ENCODE assay signal across 8 cellular contexts in the genomic region with DNA sequence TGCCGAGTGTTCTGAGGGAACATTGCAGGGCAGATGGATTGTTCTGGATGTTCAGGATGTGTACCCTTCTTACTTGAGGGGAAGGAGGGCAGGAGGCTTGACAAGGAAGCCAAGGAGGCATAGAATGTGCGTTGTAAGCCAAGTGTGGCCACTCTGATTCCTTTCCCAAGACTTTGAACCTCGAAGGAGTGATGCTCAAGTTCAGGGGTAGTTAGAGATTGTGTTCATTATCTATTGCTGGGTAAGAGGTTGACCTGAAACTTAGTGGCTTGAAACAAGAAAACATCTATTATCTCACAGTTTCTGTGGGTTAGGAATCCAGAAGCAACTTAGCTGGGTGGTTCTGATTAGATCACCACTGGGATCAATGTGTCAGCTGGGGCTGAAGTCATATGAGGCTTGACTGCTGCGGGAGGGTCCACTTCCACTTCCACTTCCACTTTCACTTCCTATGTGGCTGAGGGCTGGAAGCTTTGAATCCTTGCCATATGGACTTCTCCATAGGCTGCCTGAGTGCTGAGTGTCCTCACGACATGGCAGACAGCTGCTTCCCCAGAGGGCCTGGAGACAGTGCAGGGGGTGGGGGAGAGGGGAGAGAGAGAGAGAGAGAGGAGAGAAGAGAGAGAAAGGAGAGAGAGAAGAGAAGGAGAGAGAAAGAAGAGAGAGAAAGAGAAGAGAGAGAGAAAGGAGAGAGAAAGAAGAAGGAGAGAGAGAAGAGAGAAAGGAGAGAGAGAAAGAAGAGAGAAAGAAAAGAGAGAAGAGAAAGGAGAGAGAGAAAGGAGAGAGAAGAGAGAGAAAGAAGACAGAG. TPM values are rescaled to one million over a fixed set of nuclear protein-coding genes. Genes with fewer than 3 reads are reported as not detected.
DNase-seq lines count a peak whose midpoint lies in the region; ATAC-seq and TF ChIP-seq lines count a peak whose summit lies in the region.

No MANE protein-coding gene starts in this region.

- H2AFZ ChIP-seq in smooth muscle cell (ENCODE audit: low read depth), result no peak overlapping the region

- in situ Hi-C loops in ACHN (cut with HindIII; ENCODE audit: low pct_ligation_motif_present, low pct_unique_long_range_greater_than_20kb, low sequenced_read_pairs), result no loop called here

- no peaks in the 10 kb centered on the region for H3K9me3 ChIP-seq in smooth muscle cell (replicated peaks; ENCODE audit: low read depth)

- H3K36me3 ChIP-seq in smooth muscle cell (ENCODE audit: low read depth), result no peaks in the 10 kb centered on the region

- no peak overlapping the region for H3K9ac ChIP-seq in smooth muscle cell (ENCODE audit: low read depth)

- H3K79me2 ChIP-seq in smooth muscle cell (ENCODE audit: low read depth), result no peaks in the 10 kb centered on the region

- H4K20me1 ChIP-seq in smooth muscle cell (ENCODE audit: low read depth), result no peaks in the 10 kb centered on the region

- H3K4me1 ChIP-seq in smooth muscle cell (ENCODE audit: low read depth), result peaks cover 4% of the 10 kb centered on the region

- 70% methylated on average over 5 of the region's 5 CpGs for WGBS in smooth muscle cell (ENCODE audit: low lambda C conversion rate)

- H3K27ac ChIP-seq in smooth muscle cell (ENCODE audit: low read depth), result no peak overlapping the region

- H3F3A ChIP-seq in smooth muscle cell (ENCODE audit: low read depth), result no peaks in the 10 kb centered on the region

- H3K4me3 ChIP-seq in smooth muscle cell, result no peak overlapping the region

- TF ChIP-seq CTCF in smooth muscle cell (IDR thresholded peaks at IDR 0.05; ENCODE audit: borderline replicate concordance, insufficient read depth, poor library complexity, severe bottlenecking), result no peak

- DNase-seq in RPMI7951 (ENCODE audit: low read depth), result peak; percentile 39
- peak; percentile 41 for DNase-seq in mucosa of gallbladder (ENCODE audit: low spot score)
- DNase-seq in ureter (ENCODE audit: low spot score), result no peak
- no peak for DNase-seq in smooth muscle cell (lab: John Stamatoyannopoulos, UW; ENCODE audit: unreplicated experiment)
- no peak for DNase-seq in ACHN

- H3K27me3 ChIP-seq in smooth muscle cell (ENCODE audit: low read depth), result peaks cover 57% of the 10 kb centered on the region

- peak; percentile 60 for ATAC-seq in GM18502 (IDR thresholded peaks at IDR 0.05; ENCODE audit: poor library complexity, unreplicated experiment)
- peak; percentile 51 for ATAC-seq in GM21786 (IDR thresholded peaks at IDR 0.05; ENCODE audit: unreplicated experiment)
- no peak for ATAC-seq in HG02885 (IDR thresholded peaks at IDR 0.05; ENCODE audit: poor library complexity, unreplicated experiment)

- H3K4me2 ChIP-seq in smooth muscle cell, result no peak overlapping the region

RNA-seq across cellular contexts. Expression of gene CD40, which starts 6.9 kb away (rescaled TPM):
- total RNA-seq in RPMI7951 (2014; rRNA removed; shearing (Covaris generic)), result 0.72 and 1.7 TPM in 2 replicates
- total RNA-seq in mucosa of gallbladder (15.8 TPM), ureter (29.0 TPM), smooth muscle cell (13.8 and 14.5 TPM in 2 replicates)
- polyA plus RNA-seq in smooth muscle cell, result 25.1 and 27.4 TPM in 2 replicates

RNA-seq across cellular contexts. Expression of gene NCOA5, which starts 21.5 kb away (rescaled TPM):
- total RNA-seq in RPMI7951 (2014; rRNA removed; shearing (Covaris generic)), result 14.7 and 15.1 TPM in 2 replicates
- 27.0 TPM for total RNA-seq in mucosa of gallbladder
- total RNA-seq in ureter, result 30.0 TPM
- total RNA-seq in smooth muscle cell, result 9.5 and 11.4 TPM in 2 replicates
- 8.3 and 10.5 TPM in 2 replicates for polyA plus RNA-seq in smooth muscle cell

Comparison
In these comparisons a context has a peak if more than half of its experiments do, and no peak if none do; other contexts are left out.
1. DNase-seq: peak in RPMI7951 (single experiment) and mucosa of gallbladder (single experiment); none in ureter (single experiment), smooth muscle cell (single experiment) and ACHN (single experiment).